ENCODE assay signal across 8 cellular contexts in the genomic region with DNA sequence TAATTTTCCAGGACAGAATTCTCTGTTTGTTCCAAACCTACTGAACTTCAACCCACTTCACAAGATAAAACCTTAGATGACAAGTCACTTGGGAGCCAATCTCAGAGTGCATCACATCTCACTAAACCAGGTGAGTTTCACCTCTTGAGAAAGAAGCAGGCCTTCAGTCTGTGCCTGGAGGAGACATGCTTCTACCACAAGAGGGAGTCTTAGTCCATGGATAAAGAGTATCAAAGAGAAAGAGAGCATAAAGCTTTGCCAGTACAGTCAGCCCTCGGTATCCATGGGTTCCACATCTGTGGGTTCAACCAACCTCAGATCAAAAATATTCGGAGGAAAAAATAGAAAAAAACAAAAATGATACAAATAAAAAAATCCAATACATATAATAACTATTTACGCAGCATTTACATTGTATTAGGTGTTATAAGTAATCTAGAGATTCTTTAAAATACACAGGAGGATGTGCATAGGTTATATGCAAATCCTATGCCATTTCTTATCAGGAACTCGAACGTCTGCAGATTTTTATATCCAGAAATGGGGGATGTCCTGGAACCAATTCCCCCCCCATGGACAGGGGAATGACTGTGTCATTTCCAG. TPM values are rescaled to one million over a fixed set of nuclear protein-coding genes. Genes with fewer than 3 reads are reported as not detected.
DNase-seq lines count a peak whose midpoint lies in the region; ATAC-seq and TF ChIP-seq lines count a peak whose summit lies in the region.

No MANE protein-coding gene starts in this region.

- DNase-seq in COLO829 (ENCODE audit: low spot score): peak; percentile 42
- peak; percentile 39 for DNase-seq in GM13977 (ENCODE audit: low spot score)
- peak; percentile 63 to 88 for DNase-seq in NCI-H526 (lab: John Stamatoyannopoulos, UW)
- peak; percentile 49 for DNase-seq in astrocyte of the cerebellum (ENCODE audit: low read depth)
- peak; percentile 64 for DNase-seq in inferior parietal cortex (ENCODE audit: extremely low spot score)
- DNase-seq in tibial nerve (ENCODE audit: low spot score in 2 of 2): no peak
- DNase-seq in activated T-helper 2 cell treated with anti-CD3 and anti-CD28 coated beads, Interferon-gamma antibody, Interleukin-2, Interleukin-4, amounts not matched to agents 10 μg/mL and 5 μg/mL and 100 μg/mL, durations not matched to agents 14 hours and 24 hours and 36 hours (ENCODE audit: low spot score): no peak

- no peaks in the 10 kb centered on the region for H3K4me1 Mint-ChIP-seq in activated T-helper 2 cell treated with anti-CD3 and anti-CD28 coated beads, Interferon-gamma antibody, Interleukin-2, Interleukin-4, amounts not matched to agents 10 μg/mL and 5 μg/mL and 100 μg/mL, durations not matched to agents 14 hours and 24 hours and 36 hours (ENCODE audit: low read depth)

- H3K36me3 Mint-ChIP-seq in activated T-helper 2 cell treated with anti-CD3 and anti-CD28 coated beads, Interferon-gamma antibody, Interleukin-2, Interleukin-4, amounts not matched to agents 10 μg/mL and 5 μg/mL and 100 μg/mL, durations not matched to agents 14 hours and 24 hours and 36 hours (ENCODE audit: low read depth): peaks cover 59% of the 10 kb centered on the region

- peak; percentile 63 for TF ChIP-seq CTCF in GM13977 (IDR thresholded peaks at IDR 0.05; ENCODE audit: extremely low read depth, insufficient read depth, missing control alignments)
- peak; percentile 86 for TF ChIP-seq CTCF in astrocyte of the cerebellum (IDR thresholded peaks at IDR 0.05; ENCODE audit: low read depth, low read length, missing control alignments)
- TF ChIP-seq CTCF in tibial nerve (IDR thresholded peaks at IDR 0.05): peak in 4 of 5 experiments; percentile 21 to 39 (median 28)

- H3K27ac Mint-ChIP-seq in activated T-helper 2 cell treated with anti-CD3 and anti-CD28 coated beads, Interferon-gamma antibody, Interleukin-2, Interleukin-4, amounts not matched to agents 10 μg/mL and 5 μg/mL and 100 μg/mL, durations not matched to agents 14 hours and 24 hours and 36 hours: no peak overlapping the region

- intact Hi-C loops in activated T-helper 2 cell treated with anti-CD3 and anti-CD28 coated beads, Interferon-gamma antibody, Interleukin-2, Interleukin-4, amounts not matched to agents 10 μg/mL and 5 μg/mL and 100 μg/mL, durations not matched to agents 14 hours and 24 hours and 36 hours (cut with micrococcal nuclease): loop anchor here (5.0 kb wide), 1 partner anchor 265 kb away; no protein-coding TSS in a partner anchor

- no peaks in the 10 kb centered on the region for H3K27me3 Mint-ChIP-seq in activated T-helper 2 cell treated with anti-CD3 and anti-CD28 coated beads, Interferon-gamma antibody, Interleukin-2, Interleukin-4, amounts not matched to agents 10 μg/mL and 5 μg/mL and 100 μg/mL, durations not matched to agents 14 hours and 24 hours and 36 hours (ENCODE audit: low read depth)

- peaks cover 0 to 89% (median 0%) of the 10 kb centered on the region in 3 donors for H3K36me3 ChIP-seq in tibial nerve

- no peak for ATAC-seq in GM18861 (IDR thresholded peaks at IDR 0.05; ENCODE audit: unreplicated experiment)

- in situ Hi-C loops in GM13977 (cut with MboI; ENCODE audit: low pct_unique_long_range_greater_than_20kb, low sequenced_read_pairs, unreplicated experiment) (no loop called here), astrocyte of the cerebellum (cut with HindIII; ENCODE audit: low sequenced_read_pairs) (no loop called here)

- no peaks in the 10 kb centered on the region for H3K9me3 Mint-ChIP-seq in activated T-helper 2 cell treated with anti-CD3 and anti-CD28 coated beads, Interferon-gamma antibody, Interleukin-2, Interleukin-4, amounts not matched to agents 10 μg/mL and 5 μg/mL and 100 μg/mL, durations not matched to agents 14 hours and 24 hours and 36 hours

- no peaks in the 10 kb centered on the region for H3K27me3 ChIP-seq in tibial nerve

- no peak for TF ChIP-seq POLR2A in tibial nerve (IDR thresholded peaks at IDR 0.05)

- no peaks in the 10 kb centered on the region for H3K4me1 ChIP-seq in tibial nerve

- no peak overlapping the region for H3K4me3 ChIP-seq in astrocyte of the cerebellum (ENCODE audit: low read depth, low read length)
- no peak overlapping the region for H3K4me3 ChIP-seq in tibial nerve

- WGBS in tibial nerve, 2 donors: 62 to 72% methylated on average over 5 of the region's 5 CpGs

- H3K27ac ChIP-seq in tibial nerve: no peak overlapping the region

- no peaks in the 10 kb centered on the region for H3K9me3 ChIP-seq in tibial nerve

- H3K4me3 Mint-ChIP-seq in activated T-helper 2 cell treated with anti-CD3 and anti-CD28 coated beads, Interferon-gamma antibody, Interleukin-2, Interleukin-4, amounts not matched to agents 10 μg/mL and 5 μg/mL and 100 μg/mL, durations not matched to agents 14 hours and 24 hours and 36 hours (ENCODE audit: low read depth): no peak overlapping the region

- TF ChIP-seq EP300 in tibial nerve (IDR thresholded peaks at IDR 0.05): no peak

RNA-seq across cellular contexts. Expression of gene DUSP14, which starts 37.7 kb away (rescaled TPM):
- 10 to 100 TPM; 14.7 to 27.8 (median 19.5) TPM for total RNA-seq in tibial nerve
- total RNA-seq in activated T-helper 2 cell treated with anti-CD3 and anti-CD28 coated beads, Interferon-gamma antibody, Interleukin-2, Interleukin-4, amounts not matched to agents 10 μg/mL and 5 μg/mL and 100 μg/mL, durations not matched to agents 14 hours and 24 hours and 36 hours: 19.5 and 21.0 TPM in 2 replicates

Comparison
In these comparisons a context has a peak if more than half of its experiments do, and no peak if none do; other contexts are left out.
1. DNase-seq: peak in COLO829 (single experiment), GM13977 (single experiment), NCI-H526 (2 of 2), astrocyte of the cerebellum (single experiment) and inferior parietal cortex (single experiment); none in tibial nerve (0 of 2) and activated T-helper 2 cell treated with anti-CD3 and anti-CD28 coated beads, Interferon-gamma antibody, Interleukin-2, Interleukin-4, amounts not matched to agents 10 μg/mL and 5 μg/mL and 100 μg/mL, durations not matched to agents 14 hours and 24 hours and 36 hours (single experiment).
2. CTCF ChIP-seq: peak in every context shown above with its lines; median percentile 86 in astrocyte of the cerebellum; 63 in GM13977; 28 in tibial nerve.